In the genomic region with DNA sequence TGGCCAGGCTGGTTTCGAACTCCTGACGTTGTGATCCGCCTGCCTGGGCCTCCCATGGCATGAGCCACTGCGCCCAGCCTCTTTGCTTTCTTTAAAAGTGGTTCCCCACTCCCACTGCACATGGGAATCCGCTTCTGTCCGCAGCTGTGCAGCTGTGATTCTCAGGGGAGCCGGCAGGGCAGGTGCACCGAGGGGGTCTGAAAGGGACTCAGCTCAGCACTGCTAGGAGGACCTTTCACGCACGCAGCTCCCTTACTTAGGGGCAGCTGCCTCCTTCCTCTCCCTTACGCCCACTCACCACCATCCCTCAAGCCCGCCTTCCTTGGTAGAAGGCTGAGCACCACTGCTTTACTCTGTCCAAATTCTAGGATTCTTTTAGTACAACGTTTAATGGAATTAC, we compare ENCODE assay signal across 18 cellular contexts.
"Had no signal": no experiment of that assay in that cellular context is flagged by ENCODE, and none has a peak within 500 bp of the region (broad histone marks: within the 10 kb centered on the region; RNA-seq: fewer than 3 reads in every experiment).

No MANE protein-coding gene starts in this region.

- H3K9me3 Mint-ChIP-seq: activated naive CD4-positive, alpha-beta T cell treated with anti-CD3 and anti-CD28 coated beads, Interleukin-2, amount 10 ng/mL, durations not matched to agents 7 days and 5 days; activated T-helper 2 cell treated with anti-CD3 and anti-CD28 coated beads, Interferon-gamma antibody, Interleukin-2, Interleukin-4, amounts not matched to agents 10 μg/mL and 5 μg/mL and 100 μg/mL, durations not matched to agents 14 hours and 24 hours and 36 hours; naive thymus-derived CD4-positive, alpha-beta T cell; stimulated activated effector memory CD8-positive, alpha-beta T cell treated with anti-CD3 and anti-CD28 coated beads, Interleukin-12 subunit alpha, Interleukin-12 subunit beta, amount 100 ng/mL, for 72 hours had no signal

- H3K4me2 ChIP-seq: hepatocyte had no signal

- H3K9me3 ChIP-seq: left lung, mucosa of descending colon, thoracic aorta had no signal

- H3K36me3 Mint-ChIP-seq: activated naive CD4-positive, alpha-beta T cell treated with anti-CD3 and anti-CD28 coated beads, Interleukin-2, amount 10 ng/mL, durations not matched to agents 7 days and 5 days; stimulated activated effector memory CD8-positive, alpha-beta T cell treated with anti-CD3 and anti-CD28 coated beads, Interleukin-12 subunit alpha, Interleukin-12 subunit beta, amount 100 ng/mL, for 72 hours had no signal

- FAIRE-seq: astrocyte, bronchial epithelial cell, endometrium had no signal

- H3K36me3 ChIP-seq: left lung, thoracic aorta had no signal

- H3K27ac ChIP-seq: dorsolateral prefrontal cortex, hepatocyte, left lung, thoracic aorta had no signal

- DNase-seq: activated CD4-positive, CD25-positive, alpha-beta regulatory T cell treated with anti-CD3 and anti-CD28 coated beads, Interleukin-2, amount 50 U/mL, for 72 hours; activated naive CD4-positive, alpha-beta T cell treated with anti-CD3 and anti-CD28 coated beads, Interleukin-2, amount 10 ng/mL, durations not matched to agents 7 days and 5 days; activated T-cell treated with anti-CD3 and anti-CD28 coated beads for 4 hours; dorsolateral prefrontal cortex; islet precursor cell; left lung; mucosa of descending colon; naive thymus-derived CD4-positive, alpha-beta T cell; posterior cingulate gyrus; retina; T1000 had no signal

- H3K79me2 ChIP-seq: hepatocyte had no signal

- ATAC-seq: left lung; mucosa of descending colon; naive thymus-derived CD4-positive, alpha-beta T cell; stimulated activated effector memory CD8-positive, alpha-beta T cell treated with anti-CD3 and anti-CD28 coated beads, Interleukin-12 subunit alpha, Interleukin-12 subunit beta, amount 100 ng/mL, for 72 hours had no signal

- H3K27ac Mint-ChIP-seq: activated naive CD4-positive, alpha-beta T cell treated with anti-CD3 and anti-CD28 coated beads, Interleukin-2, amount 10 ng/mL, durations not matched to agents 7 days and 5 days; activated T-helper 2 cell treated with anti-CD3 and anti-CD28 coated beads, Interferon-gamma antibody, Interleukin-2, Interleukin-4, amounts not matched to agents 10 μg/mL and 5 μg/mL and 100 μg/mL, durations not matched to agents 14 hours and 24 hours and 36 hours; naive thymus-derived CD4-positive, alpha-beta T cell; stimulated activated effector memory CD8-positive, alpha-beta T cell treated with anti-CD3 and anti-CD28 coated beads, Interleukin-12 subunit alpha, Interleukin-12 subunit beta, amount 100 ng/mL, for 72 hours had no signal

- H3K4me3 Mint-ChIP-seq: activated naive CD4-positive, alpha-beta T cell treated with anti-CD3 and anti-CD28 coated beads, Interleukin-2, amount 10 ng/mL, durations not matched to agents 7 days and 5 days; naive thymus-derived CD4-positive, alpha-beta T cell; stimulated activated effector memory CD8-positive, alpha-beta T cell treated with anti-CD3 and anti-CD28 coated beads, Interleukin-12 subunit alpha, Interleukin-12 subunit beta, amount 100 ng/mL, for 72 hours had no signal

- H3K4me1 Mint-ChIP-seq: activated naive CD4-positive, alpha-beta T cell treated with anti-CD3 and anti-CD28 coated beads, Interleukin-2, amount 10 ng/mL, durations not matched to agents 7 days and 5 days had no signal

- H2AFZ ChIP-seq: hepatocyte had no signal

- H3K4me1 ChIP-seq: left lung had no signal

- H3K4me3 ChIP-seq: dorsolateral prefrontal cortex, hepatocyte, left lung, mucosa of descending colon, thoracic aorta had no signal
